ENCODE assay signal across 20 cellular contexts in the genomic region with DNA sequence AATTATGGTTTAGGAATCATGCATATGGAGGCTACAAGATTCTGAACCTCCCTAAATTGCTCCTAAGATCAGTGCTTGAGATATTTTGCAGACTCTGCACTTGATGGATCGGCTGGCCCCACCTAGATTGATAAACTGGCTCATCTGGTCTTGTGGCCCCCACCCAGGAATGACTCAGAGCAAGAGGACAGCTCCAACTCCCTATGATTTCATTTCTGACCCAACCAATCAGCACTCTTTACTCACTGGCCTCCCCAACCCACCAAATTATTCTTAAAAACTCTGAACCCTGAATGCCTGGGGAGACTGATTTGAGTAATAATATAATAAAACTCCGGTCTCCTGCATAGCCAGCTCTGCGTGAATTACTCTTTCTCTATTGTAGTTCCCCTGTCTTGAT.
DNase-seq lines count a peak whose midpoint lies in the region; ATAC-seq and TF ChIP-seq lines count a peak whose summit lies in the region.
"Had no signal": no experiment of that assay in that cellular context is flagged by ENCODE, and none has a peak within 500 bp of the region (broad histone marks: within the 10 kb centered on the region; RNA-seq: fewer than 3 reads in every experiment).

No MANE protein-coding gene starts in this region.

- no peaks in the 10 kb centered on the region for H4K20me1 ChIP-seq in PC-3 (ENCODE audit: low read length)

- no peaks in the 10 kb centered on the region for H3K79me2 ChIP-seq in PC-3 (ENCODE audit: low read length)
- no peaks in the 10 kb centered on the region for H3K79me2 ChIP-seq in parathyroid adenoma

- intact Hi-C loops in PC-3 (cut with micrococcal nuclease) = no loop called here

- H3K36me3 ChIP-seq in PC-3 (ENCODE audit: low read depth, low read length) = no peaks in the 10 kb centered on the region
- no peaks in the 10 kb centered on the region for H3K36me3 ChIP-seq in parathyroid adenoma (ENCODE audit: control insufficient read depth, insufficient read depth, low read length)

- H3K9me3 ChIP-seq in PC-3 (ENCODE audit: low read length) = no peaks in the 10 kb centered on the region
- no peaks in the 10 kb centered on the region for H3K9me3 ChIP-seq in parathyroid adenoma (ENCODE audit: control insufficient read depth, low read length)
- H3K9me3 ChIP-seq: A549, Caco-2 had no signal

- H3K27ac ChIP-seq in PC-3 (ENCODE audit: low read length) (no peak overlapping the region), parathyroid adenoma (no peak overlapping the region)
- H3K27ac ChIP-seq: A549, C4-2B, HL-60 had no signal

- CTCF ChIA-PET in PC-3 (lab: Charles Lee) = no interaction called here

- H3K4me2 ChIP-seq in PC-3 (ENCODE audit: low read length) (no peak overlapping the region), parathyroid adenoma (ENCODE audit: low read length) (no peak overlapping the region)
- H3K4me2 ChIP-seq: A549, GM23338 had no signal

- H3K4me3 ChIP-seq in PC-3 (ENCODE audit: low read length) (no peak overlapping the region), epithelial cell of esophagus (ENCODE audit: low read length) (no peak overlapping the region), parathyroid adenoma (ENCODE audit: low read depth, low read length) (no peak overlapping the region)
- H3K4me3 ChIP-seq: A549, GM12878, GM23338, K562 had no signal

- H3K9ac ChIP-seq in PC-3 (ENCODE audit: low read length) (no peak overlapping the region), parathyroid adenoma (no peak overlapping the region)

- no peaks in the 10 kb centered on the region for H3F3A ChIP-seq in PC-3 (ENCODE audit: low read length, unreplicated experiment)

- ATAC-seq in PC-3 (no peak), GM18868 (IDR thresholded peaks at IDR 0.05; ENCODE audit: unreplicated experiment) (no peak), GM19351 (IDR thresholded peaks at IDR 0.05; ENCODE audit: unreplicated experiment) (no peak), GM18502 (IDR thresholded peaks at IDR 0.05; ENCODE audit: poor library complexity, unreplicated experiment) (no peak)
- ATAC-seq: A549, GM12878, GM23338, K562 had no signal

- BruUV-seq in PC-3 (replicated peaks; lab: Mats Ljungman, UMichigan) = no TSS peak

- POLR2A ChIA-PET in PC-3 (lab: Charles Lee; ENCODE audit: unreplicated experiment) = no interaction called here

- peaks cover 40% of the 10 kb centered on the region for H3K27me3 ChIP-seq in PC-3 (ENCODE audit: low read length)
- H3K27me3 ChIP-seq in parathyroid adenoma (ENCODE audit: control insufficient read depth, insufficient read depth, low read length) = no peaks in the 10 kb centered on the region

- H3K4me1 ChIP-seq in PC-3 (ENCODE audit: insufficient read depth, low read length) (no peaks in the 10 kb centered on the region; the same call in 1 of the 2 replicates), parathyroid adenoma (no peaks in the 10 kb centered on the region)
- H3K4me1 ChIP-seq: A549, Caco-2 had no signal

- TF ChIP-seq CTCF in PC-3 (conservative IDR thresholded peaks at IDR 0.05; ENCODE audit: low read depth, low read length) (no peak), epithelial cell of esophagus (IDR thresholded peaks at IDR 0.05; ENCODE audit: insufficient read depth, low read depth, low read length, missing control alignments) (no peak), parathyroid adenoma (IDR thresholded peaks at IDR 0.05) (no peak)

- no peaks in the 10 kb centered on the region for H3K9me2 ChIP-seq in PC-3 (replicated peaks; ENCODE audit: low read length)

- peak; percentile 43 for DNase-seq in PC-3
- DNase-seq in epithelial cell of esophagus (ENCODE audit: low read depth) = peak; percentile 75
- DNase-seq: AML-193; Caco-2; CD4-positive, alpha-beta T cell; DMS153; DMS79 treated with DMSO at 0.1 percent for 48 hours; EL; HCEC 1CT; IMR-90 had no signal

- H2AFZ ChIP-seq in PC-3 (ENCODE audit: low read length) (no peak overlapping the region), parathyroid adenoma (peak overlapping the region; percentile 46)
- H2AFZ ChIP-seq: GM23338 had no signal
